Comparison of ENCODE assay signal across 8 cellular contexts in genomic region chr7:66920769-66921395, GRCh38. TPM values are rescaled to one million over a fixed set of nuclear protein-coding genes. Genes with fewer than 3 reads are reported as not detected.
DNase-seq lines count a peak whose midpoint lies in the region; ATAC-seq and TF ChIP-seq lines count a peak whose summit lies in the region.

Gene TMEM248 (plus strand): TSS chr7:66921225. CDS start chr7:66941866, 20,641 bp downstream.

- TF ChIP-seq CTCF in left lung (IDR thresholded peaks at IDR 0.05): no peak

- H3K4me1 Mint-ChIP-seq in dendritic cell treated with granulocyte-macrophage colony-stimulating factor and Interleukin-4, amounts not matched to agents 40 ng/mL and 50 ng/mL, for 4 days (ENCODE audit: low read depth): peaks cover 31% of the 10 kb centered on the region

- H3K9me3 Mint-ChIP-seq in dendritic cell treated with granulocyte-macrophage colony-stimulating factor and Interleukin-4, amounts not matched to agents 40 ng/mL and 50 ng/mL, for 4 days: no peaks in the 10 kb centered on the region

- H3K36me3 ChIP-seq in BLaER1 (peaks cover 32% of the 10 kb centered on the region), left lung (peaks cover 0 to 12% of the 10 kb centered on the region in 2 donors)

- H3K4me3 ChIP-seq in BLaER1: peak within 1 kb of the TSS; percentile 99
- H3K4me3 ChIP-seq in left lung: peak within 1 kb of the TSS; percentile 76 to 86

- peak within 1 kb of the TSS; percentile 91 for H3K4me2 ChIP-seq in BLaER1

- no peaks in the 10 kb centered on the region for H3K27me3 Mint-ChIP-seq in dendritic cell treated with granulocyte-macrophage colony-stimulating factor and Interleukin-4, amounts not matched to agents 40 ng/mL and 50 ng/mL, for 4 days

- intact Hi-C loops in dendritic cell treated with granulocyte-macrophage colony-stimulating factor and Interleukin-4, amounts not matched to agents 40 ng/mL and 50 ng/mL, for 4 days (cut with micrococcal nuclease): loop anchor here (2.0 to 10.0 kb wide), 2 partner anchors 64 to 76 kb away; no protein-coding TSS in a partner anchor
- intact Hi-C loops in left lung (cut with DNase I): no loop called here

- H3K4me1 ChIP-seq in BLaER1: peaks cover 29% of the 10 kb centered on the region
- peaks cover 18 to 29% of the 10 kb centered on the region in 2 donors for H3K4me1 ChIP-seq in left lung

- H3K9me3 ChIP-seq in BLaER1: no peaks in the 10 kb centered on the region
- no peaks in the 10 kb centered on the region for H3K9me3 ChIP-seq in left lung

- H3K9ac ChIP-seq in BLaER1: peak within 1 kb of the TSS; percentile 95

- peak; percentile 85 for ATAC-seq in HG03460 (IDR thresholded peaks at IDR 0.05; ENCODE audit: unreplicated experiment)
- ATAC-seq in left lung: peak; percentile 96

- H3K4me3 Mint-ChIP-seq in dendritic cell treated with granulocyte-macrophage colony-stimulating factor and Interleukin-4, amounts not matched to agents 40 ng/mL and 50 ng/mL, for 4 days: peak within 1 kb of the TSS; percentile 91

- peak within 1 kb of the TSS; percentile 80 for H3K27ac Mint-ChIP-seq in dendritic cell treated with granulocyte-macrophage colony-stimulating factor and Interleukin-4, amounts not matched to agents 40 ng/mL and 50 ng/mL, for 4 days

- peaks cover 16% of the 10 kb centered on the region for H3K36me3 Mint-ChIP-seq in dendritic cell treated with granulocyte-macrophage colony-stimulating factor and Interleukin-4, amounts not matched to agents 40 ng/mL and 50 ng/mL, for 4 days (ENCODE audit: low read depth)

- H4K20me1 ChIP-seq in BLaER1: peaks cover 41% of the 10 kb centered on the region

- DNase-seq in GM19240 (ENCODE audit: insufficient read length, low spot score): peak; percentile 62
- DNase-seq in NCI-H69 (lab: John Stamatoyannopoulos, UW): peak; percentile 94
- DNase-seq in activated CD4-positive, alpha-beta T cell treated with anti-CD3 and anti-CD28 coated beads, Interleukin-2, amount 50 U/mL, for 4 hours: peak; percentile 87 to 89
- DNase-seq in left lung: peak; percentile 88 to 95
- DNase-seq in stimulated activated CD4-positive, alpha-beta T cell treated with anti-CD3 and anti-CD28 coated beads, Interleukin-2, amount 100 ng/mL, for 4 hours (ENCODE audit: low read depth): peak; percentile 87

- H3K27me3 ChIP-seq in BLaER1 (no peaks in the 10 kb centered on the region), left lung (no peaks in the 10 kb centered on the region)

- H3K27ac ChIP-seq in BLaER1 (peak within 1 kb of the TSS; percentile 96), left lung (peak within 1 kb of the TSS; percentile 10 to 86)

RNA-seq across cellular contexts. Expression of gene TMEM248, which starts in this region (rescaled TPM):
- total RNA-seq in left lung: 100 to 1,000 TPM in 1 of 2 donors, 10 to 100 TPM in 1; 99.3 to 103 TPM

Comparison
In these comparisons a context has a peak if more than half of its experiments do, and no peak if none do; other contexts are left out.
1. Peak in every context shown above with its lines: DNase-seq, ATAC-seq, H3K4me3 ChIP-seq and H3K27ac ChIP-seq.